In the genomic region with DNA sequence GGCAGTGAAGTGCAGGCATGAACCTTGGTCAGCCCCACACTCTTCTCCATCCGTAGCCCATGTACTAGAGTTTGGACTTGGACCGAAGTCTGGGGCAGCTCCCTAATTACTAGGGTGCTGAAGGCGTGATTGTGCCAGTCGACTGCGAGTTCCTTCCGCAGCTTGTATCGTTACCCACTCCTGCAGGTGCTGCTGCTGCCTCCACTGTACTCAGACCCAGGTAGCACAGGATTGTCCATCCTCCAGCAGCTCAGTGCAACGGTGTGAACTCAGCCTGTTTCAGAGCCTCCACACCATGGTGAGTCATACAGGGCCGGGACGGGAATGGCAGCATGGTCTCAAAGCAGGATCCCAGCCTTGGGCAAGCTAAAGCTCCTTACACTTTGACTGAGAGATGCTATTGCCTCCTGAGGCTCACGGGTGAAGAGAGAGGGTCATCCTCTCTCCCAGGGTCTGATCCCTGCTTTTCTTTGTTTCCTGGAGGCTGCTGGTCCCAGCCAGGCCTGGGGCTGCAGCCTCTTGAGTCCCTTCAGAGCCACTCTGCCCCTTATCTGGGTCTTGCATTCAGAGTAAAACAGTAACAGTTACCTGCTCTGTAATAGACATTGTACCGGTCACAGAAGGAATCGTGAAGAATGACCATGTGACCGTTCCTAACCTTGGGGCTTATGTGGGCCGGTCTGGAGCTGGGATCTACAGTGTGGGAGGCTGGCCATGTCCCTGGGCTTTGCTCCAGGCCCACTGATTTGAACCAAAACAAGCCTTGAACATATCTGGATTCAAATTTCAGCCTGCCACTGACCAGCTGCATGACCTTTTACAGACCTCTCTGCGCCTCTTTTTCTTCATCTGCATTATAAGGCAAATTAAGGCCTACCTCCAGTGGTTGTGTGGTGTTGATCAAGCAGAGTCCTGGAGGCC, we compare ENCODE assay signal across 1 cellular context.
TF ChIP-seq lines count a peak whose summit lies in the region.

No MANE protein-coding gene starts in this region.

TF ChIP-seq in K562, 482 proteins besides CTCF, POLR2A, EP300 and RAD21 (continued from another document):
- TF ChIP-seq, protein P1, sequence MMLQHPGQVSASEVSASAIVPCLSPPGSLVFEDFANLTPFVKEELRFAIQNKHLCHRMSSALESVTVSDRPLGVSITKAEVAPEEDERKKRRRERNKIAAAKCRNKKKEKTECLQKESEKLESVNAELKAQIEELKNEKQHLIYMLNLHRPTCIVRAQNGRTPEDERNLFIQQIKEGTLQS (IDR thresholded peaks at IDR 0.05), result peak; percentile 92
- TF ChIP-seq, protein P1 (CRISPR knock-in tag; conservative IDR thresholded peaks at IDR 0.05), result no peak
- TF ChIP-seq ESRRA (IDR thresholded peaks at IDR 0.05; ENCODE audit: borderline replicate concordance, low read depth) (peak; percentile 26; the same call in 1 of the 2 replicates), CREM (IDR thresholded peaks at IDR 0.05; ENCODE audit: low read depth) (0 out of 2 replicates have a peak, but pooled peaks have one; percentile 9), DMBX1 (CRISPR knock-in tag; IDR thresholded peaks at IDR 0.05; ENCODE audit: borderline replicate concordance) (peak; percentile 57; the same call in 1 of the 2 replicates), ZNF778 (CRISPR knock-in tag; IDR thresholded peaks at IDR 0.05) (no peak), CBX3 (IDR thresholded peaks at IDR 0.05; ENCODE audit: borderline replicate concordance in 1 of 2, low read length in 2 of 2) (0 out of 3 replicates have a peak, but pooled peaks of 1 of the 2 experiments have one; percentile 14), SMARCE1 (IDR thresholded peaks at IDR 0.05) (peak; percentile 52; the same call in 1 of the 2 replicates), EP400 (IDR thresholded peaks at IDR 0.05) (peak; percentile 48; the same call in 1 of the 2 replicates), NR2C2 (CRISPR knock-in tag; IDR thresholded peaks at IDR 0.05) (no peak), NR2C2 (tag; IDR thresholded peaks at IDR 0.05) (0 out of 2 replicates have a peak, but pooled peaks have one; percentile 15), EHMT2 (IDR thresholded peaks at IDR 0.05) (0 out of 2 replicates have a peak, but pooled peaks have one; percentile 25), CXXC5 (CRISPR knock-in tag; IDR thresholded peaks at IDR 0.05) (peak; percentile 21; the same call in 1 of the 2 replicates), CBFA2T3 (IDR thresholded peaks at IDR 0.05) (peak; percentile 59), ZFX (CRISPR knock-in tag; IDR thresholded peaks at IDR 0.05) (peak; percentile 78)
- TF ChIP-seq, protein P2, sequence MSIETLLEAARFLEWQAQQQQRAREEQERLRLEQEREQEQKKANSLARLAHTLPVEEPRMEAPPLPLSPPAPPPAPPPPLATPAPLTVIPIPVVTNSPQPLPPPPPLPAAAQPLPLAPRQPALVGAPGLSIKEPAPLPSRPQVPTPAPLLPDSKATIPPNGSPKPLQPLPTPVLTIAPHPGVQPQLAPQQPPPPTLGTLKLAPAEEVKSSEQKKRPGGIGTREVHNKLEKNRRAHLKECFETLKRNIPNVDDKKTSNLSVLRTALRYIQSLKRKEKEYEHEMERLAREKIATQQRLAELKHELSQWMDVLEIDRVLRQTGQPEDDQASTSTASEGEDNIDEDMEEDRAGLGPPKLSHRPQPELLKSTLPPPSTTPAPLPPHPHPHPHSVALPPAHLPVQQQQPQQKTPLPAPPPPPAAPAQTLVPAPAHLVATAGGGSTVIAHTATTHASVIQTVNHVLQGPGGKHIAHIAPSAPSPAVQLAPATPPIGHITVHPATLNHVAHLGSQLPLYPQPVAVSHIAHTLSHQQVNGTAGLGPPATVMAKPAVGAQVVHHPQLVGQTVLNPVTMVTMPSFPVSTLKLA (conservative IDR thresholded peaks at IDR 0.05), result peak; percentile 18 to 47; a peak in 1 of 4 replicates
- TF ChIP-seq, protein P3, sequence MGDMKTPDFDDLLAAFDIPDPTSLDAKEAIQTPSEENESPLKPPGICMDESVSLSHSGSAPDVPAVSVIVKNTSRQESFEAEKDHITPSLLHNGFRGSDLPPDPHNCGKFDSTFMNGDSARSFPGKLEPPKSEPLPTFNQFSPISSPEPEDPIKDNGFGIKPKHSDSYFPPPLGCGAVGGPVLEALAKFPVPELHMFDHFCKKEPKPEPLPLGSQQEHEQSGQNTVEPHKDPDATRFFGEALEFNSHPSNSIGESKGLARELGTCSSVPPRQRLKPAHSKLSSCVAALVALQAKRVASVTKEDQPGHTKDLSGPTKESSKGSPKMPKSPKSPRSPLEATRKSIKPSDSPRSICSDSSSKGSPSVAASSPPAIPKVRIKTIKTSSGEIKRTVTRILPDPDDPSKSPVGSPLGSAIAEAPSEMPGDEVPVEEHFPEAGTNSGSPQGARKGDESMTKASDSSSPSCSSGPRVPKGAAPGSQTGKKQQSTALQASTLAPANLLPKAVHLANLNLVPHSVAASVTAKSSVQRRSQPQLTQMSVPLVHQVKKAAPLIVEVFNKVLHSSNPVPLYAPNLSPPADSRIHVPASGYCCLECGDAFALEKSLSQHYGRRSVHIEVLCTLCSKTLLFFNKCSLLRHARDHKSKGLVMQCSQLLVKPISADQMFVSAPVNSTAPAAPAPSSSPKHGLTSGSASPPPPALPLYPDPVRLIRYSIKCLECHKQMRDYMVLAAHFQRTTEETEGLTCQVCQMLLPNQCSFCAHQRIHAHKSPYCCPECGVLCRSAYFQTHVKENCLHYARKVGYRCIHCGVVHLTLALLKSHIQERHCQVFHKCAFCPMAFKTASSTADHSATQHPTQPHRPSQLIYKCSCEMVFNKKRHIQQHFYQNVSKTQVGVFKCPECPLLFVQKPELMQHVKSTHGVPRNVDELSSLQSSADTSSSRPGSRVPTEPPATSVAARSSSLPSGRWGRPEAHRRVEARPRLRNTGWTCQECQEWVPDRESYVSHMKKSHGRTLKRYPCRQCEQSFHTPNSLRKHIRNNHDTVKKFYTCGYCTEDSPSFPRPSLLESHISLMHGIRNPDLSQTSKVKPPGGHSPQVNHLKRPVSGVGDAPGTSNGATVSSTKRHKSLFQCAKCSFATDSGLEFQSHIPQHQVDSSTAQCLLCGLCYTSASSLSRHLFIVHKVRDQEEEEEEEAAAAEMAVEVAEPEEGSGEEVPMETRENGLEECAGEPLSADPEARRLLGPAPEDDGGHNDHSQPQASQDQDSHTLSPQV (IDR thresholded peaks at IDR 0.05), result peak; percentile 83
- TF ChIP-seq, protein P4, sequence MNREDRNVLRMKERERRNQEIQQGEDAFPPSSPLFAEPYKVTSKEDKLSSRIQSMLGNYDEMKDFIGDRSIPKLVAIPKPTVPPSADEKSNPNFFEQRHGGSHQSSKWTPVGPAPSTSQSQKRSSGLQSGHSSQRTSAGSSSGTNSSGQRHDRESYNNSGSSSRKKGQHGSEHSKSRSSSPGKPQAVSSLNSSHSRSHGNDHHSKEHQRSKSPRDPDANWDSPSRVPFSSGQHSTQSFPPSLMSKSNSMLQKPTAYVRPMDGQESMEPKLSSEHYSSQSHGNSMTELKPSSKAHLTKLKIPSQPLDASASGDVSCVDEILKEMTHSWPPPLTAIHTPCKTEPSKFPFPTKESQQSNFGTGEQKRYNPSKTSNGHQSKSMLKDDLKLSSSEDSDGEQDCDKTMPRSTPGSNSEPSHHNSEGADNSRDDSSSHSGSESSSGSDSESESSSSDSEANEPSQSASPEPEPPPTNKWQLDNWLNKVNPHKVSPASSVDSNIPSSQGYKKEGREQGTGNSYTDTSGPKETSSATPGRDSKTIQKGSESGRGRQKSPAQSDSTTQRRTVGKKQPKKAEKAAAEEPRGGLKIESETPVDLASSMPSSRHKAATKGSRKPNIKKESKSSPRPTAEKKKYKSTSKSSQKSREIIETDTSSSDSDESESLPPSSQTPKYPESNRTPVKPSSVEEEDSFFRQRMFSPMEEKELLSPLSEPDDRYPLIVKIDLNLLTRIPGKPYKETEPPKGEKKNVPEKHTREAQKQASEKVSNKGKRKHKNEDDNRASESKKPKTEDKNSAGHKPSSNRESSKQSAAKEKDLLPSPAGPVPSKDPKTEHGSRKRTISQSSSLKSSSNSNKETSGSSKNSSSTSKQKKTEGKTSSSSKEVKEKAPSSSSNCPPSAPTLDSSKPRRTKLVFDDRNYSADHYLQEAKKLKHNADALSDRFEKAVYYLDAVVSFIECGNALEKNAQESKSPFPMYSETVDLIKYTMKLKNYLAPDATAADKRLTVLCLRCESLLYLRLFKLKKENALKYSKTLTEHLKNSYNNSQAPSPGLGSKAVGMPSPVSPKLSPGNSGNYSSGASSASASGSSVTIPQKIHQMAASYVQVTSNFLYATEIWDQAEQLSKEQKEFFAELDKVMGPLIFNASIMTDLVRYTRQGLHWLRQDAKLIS (CRISPR knock-in tag; IDR thresholded peaks at IDR 0.05), result no peak
